Comparison of ENCODE assay signal across 28 cellular contexts in genomic region chr21:41197582-41197981, GRCh38.
"Had no signal": no experiment of that assay in that cellular context is flagged by ENCODE, and none has a peak within 500 bp of the region (broad histone marks: within the 10 kb centered on the region; RNA-seq: fewer than 3 reads in every experiment).

No MANE protein-coding gene starts in this region.

- H3K4me1 Mint-ChIP-seq: activated CD4-positive, alpha-beta T cell treated with anti-CD3 and anti-CD28 coated beads, Interleukin-2, amount 10 ng/mL, durations not matched to agents 7 days and 5 days; activated naive CD4-positive, alpha-beta T cell treated with anti-CD3 and anti-CD28 coated beads, Interleukin-2, amount 10 ng/mL, durations not matched to agents 7 days and 5 days; activated naive CD8-positive, alpha-beta T cell treated with anti-CD3 and anti-CD28 coated beads, Interleukin-2, amount 10 ng/mL, durations not matched to agents 7 days and 5 days; endodermal cell had no signal

- FAIRE-seq: bronchial epithelial cell, colon had no signal

- H3K4me1 ChIP-seq: ascending aorta, foreskin keratinocyte, gastrocnemius medialis had no signal

- H3K9me3 Mint-ChIP-seq: activated CD4-positive, alpha-beta memory T cell treated with anti-CD3 and anti-CD28 coated beads, Interleukin-2, amount 10 ng/mL, durations not matched to agents 7 days and 5 days; activated CD4-positive, alpha-beta T cell treated with anti-CD3 and anti-CD28 coated beads, Interleukin-2, amount 10 ng/mL, durations not matched to agents 7 days and 5 days; activated naive CD4-positive, alpha-beta T cell treated with anti-CD3 and anti-CD28 coated beads, Interleukin-2, amount 10 ng/mL, durations not matched to agents 7 days and 5 days; activated naive CD4-positive, alpha-beta T cell treated with anti-CD3 and anti-CD28 coated beads, Interleukin-2, amount 50 U/mL, for 72 hours; activated naive CD8-positive, alpha-beta T cell treated with anti-CD3 and anti-CD28 coated beads, Interleukin-2, amount 10 ng/mL, durations not matched to agents 7 days and 5 days; activated T-cell treated with anti-CD3 and anti-CD28 coated beads, Interleukin-2, amount 50 U/mL, for 24 hours; activated T-cell treated with anti-CD3 and anti-CD28 coated beads, Interleukin-2, amount 50 U/mL, for 72 hours; endodermal cell; WTC11 had no signal

- H3K4me3 ChIP-seq: ascending aorta, esophagus muscularis mucosa, gastrocnemius medialis had no signal

- H3K27me3 ChIP-seq: ascending aorta, brain microvascular endothelial cell, esophagus muscularis mucosa, foreskin keratinocyte, gastrocnemius medialis had no signal

- H3K4me3 Mint-ChIP-seq: activated CD4-positive, alpha-beta memory T cell treated with anti-CD3 and anti-CD28 coated beads, Interleukin-2, amount 10 ng/mL, durations not matched to agents 7 days and 5 days; activated CD4-positive, alpha-beta T cell treated with anti-CD3 and anti-CD28 coated beads, Interleukin-2, amount 10 ng/mL, durations not matched to agents 7 days and 5 days; activated naive CD4-positive, alpha-beta T cell treated with anti-CD3 and anti-CD28 coated beads, Interleukin-2, amount 10 ng/mL, durations not matched to agents 7 days and 5 days; activated naive CD8-positive, alpha-beta T cell treated with anti-CD3 and anti-CD28 coated beads, Interleukin-2, amount 10 ng/mL, durations not matched to agents 7 days and 5 days; activated T-cell treated with anti-CD3 and anti-CD28 coated beads, Interleukin-2, amount 50 U/mL, for 24 hours; activated T-cell treated with anti-CD3 and anti-CD28 coated beads, Interleukin-2, amount 50 U/mL, for 72 hours; endodermal cell; WTC11 had no signal

- H3K36me3 Mint-ChIP-seq: activated naive CD4-positive, alpha-beta T cell treated with anti-CD3 and anti-CD28 coated beads, Interleukin-2, amount 10 ng/mL, durations not matched to agents 7 days and 5 days; activated naive CD4-positive, alpha-beta T cell treated with anti-CD3 and anti-CD28 coated beads, Interleukin-2, amount 50 U/mL, for 72 hours; activated naive CD8-positive, alpha-beta T cell treated with anti-CD3 and anti-CD28 coated beads, Interleukin-2, amount 10 ng/mL, durations not matched to agents 7 days and 5 days; WTC11 had no signal

- H3K27ac Mint-ChIP-seq: activated CD4-positive, alpha-beta memory T cell treated with anti-CD3 and anti-CD28 coated beads, Interleukin-2, amount 10 ng/mL, durations not matched to agents 7 days and 5 days; activated CD4-positive, alpha-beta T cell treated with anti-CD3 and anti-CD28 coated beads, Interleukin-2, amount 10 ng/mL, durations not matched to agents 7 days and 5 days; activated naive CD4-positive, alpha-beta T cell treated with anti-CD3 and anti-CD28 coated beads, Interleukin-2, amount 10 ng/mL, durations not matched to agents 7 days and 5 days; activated naive CD4-positive, alpha-beta T cell treated with anti-CD3 and anti-CD28 coated beads, Interleukin-2, amount 50 U/mL, for 72 hours; activated naive CD8-positive, alpha-beta T cell treated with anti-CD3 and anti-CD28 coated beads, Interleukin-2, amount 10 ng/mL, durations not matched to agents 7 days and 5 days; activated T-cell treated with anti-CD3 and anti-CD28 coated beads, Interleukin-2, amount 50 U/mL, for 24 hours; activated T-cell treated with anti-CD3 and anti-CD28 coated beads, Interleukin-2, amount 50 U/mL, for 72 hours; endodermal cell; WTC11 had no signal

- H3K27ac ChIP-seq: ascending aorta, brain microvascular endothelial cell, esophagus muscularis mucosa, foreskin keratinocyte, gastrocnemius medialis, VCaP had no signal

- ATAC-seq: activated naive CD4-positive, alpha-beta T cell treated with anti-CD3 and anti-CD28 coated beads, Interleukin-2, amount 50 U/mL, for 72 hours; activated T-cell treated with anti-CD3 and anti-CD28 coated beads, Interleukin-2, amount 50 U/mL, for 72 hours; gastrocnemius medialis; WTC11 had no signal

- H3K36me3 ChIP-seq: ascending aorta, brain microvascular endothelial cell, esophagus muscularis mucosa, gastrocnemius medialis had no signal

- DNase-seq: activated CD4-positive, alpha-beta memory T cell treated with anti-CD3 and anti-CD28 coated beads, Interleukin-2, amount 10 ng/mL, durations not matched to agents 7 days and 5 days; activated CD4-positive, alpha-beta T cell treated with anti-CD3 and anti-CD28 coated beads for 1 hour; activated CD4-positive, alpha-beta T cell treated with anti-CD3 and anti-CD28 coated beads for 4 hours; activated CD4-positive, alpha-beta T cell treated with anti-CD3 and anti-CD28 coated beads, Interleukin-2, amount 10 ng/mL, durations not matched to agents 7 days and 5 days; activated CD4-positive, alpha-beta T cell treated with anti-CD3 and anti-CD28 coated beads, Interleukin-2, amount 50 U/mL, for 4 hours; activated CD8-positive, alpha-beta memory T cell treated with anti-CD3 and anti-CD28 coated beads, Interleukin-2, amount 50 U/mL, for 48 hours; activated gamma-delta T cell; activated naive CD4-positive, alpha-beta T cell; activated naive CD4-positive, alpha-beta T cell treated with anti-CD3 and anti-CD28 coated beads, Interleukin-2, amount 10 ng/mL, durations not matched to agents 7 days and 5 days; activated naive CD8-positive, alpha-beta T cell treated with anti-CD3 and anti-CD28 coated beads, Interleukin-2, amount 10 ng/mL, durations not matched to agents 7 days and 5 days; activated T-cell treated with anti-CD3 and anti-CD28 coated beads for 4 hours; activated T-cell treated with anti-CD3 and anti-CD28 coated beads, Interleukin-2, amount 50 U/mL, for 24 hours; activated T-cell treated with anti-CD3 and anti-CD28 coated beads, Interleukin-2, amount 50 U/mL, for 72 hours; brain microvascular endothelial cell; effector memory CD4-positive, alpha-beta T cell; endodermal cell; erythroblast; foreskin keratinocyte; gastrocnemius medialis; glutamatergic neuron; T-helper 2 cell had no signal

- H3K9me3 ChIP-seq: ascending aorta, esophagus muscularis mucosa, gastrocnemius medialis had no signal
